In genomic region chr10:69446650-69447151, GRCh38 we compare ENCODE assay signal across 12 cellular contexts. TPM values are rescaled to one million over a fixed set of nuclear protein-coding genes. Genes with fewer than 3 reads are reported as not detected.
A peak's percentile ranks its signal among the peaks of the same experiment; 100 is the strongest.
DNase-seq lines count a peak whose midpoint lies in the region; FAIRE-seq and TF ChIP-seq lines count a peak whose summit lies in the region.
"Had no signal": no experiment of that assay in that cellular context is flagged by ENCODE, and none has a peak within 500 bp of the region (broad histone marks: within the 10 kb centered on the region; RNA-seq: fewer than 3 reads in every experiment).

No MANE protein-coding gene starts in this region.

- in situ Hi-C loops in GM23248 (cut with MboI), result no loop called here

- H4K20me1 ChIP-seq in GM23248 (ENCODE audit: insufficient read depth), result no peaks in the 10 kb centered on the region

- H3K9me3 ChIP-seq in GM23248 (ENCODE audit: low read depth), result no peaks in the 10 kb centered on the region
- no peaks in the 10 kb centered on the region for H3K9me3 ChIP-seq in small intestine (ENCODE audit: control insufficient read depth, low read depth)
- H3K9me3 ChIP-seq: neutrophil had no signal

- no peak overlapping the region for H3K4me3 ChIP-seq in GM23248
- no peak overlapping the region for H3K4me3 ChIP-seq in fibroblast of villous mesenchyme (ENCODE audit: low read depth, low read length)
- no peak overlapping the region for H3K4me3 ChIP-seq in small intestine (ENCODE audit: low read depth in 1 of 2, low read length in 2 of 2)

- no peak for FAIRE-seq in small intestine (lab: Jason Lieb, UNC)

- WGBS in GM23248 (ENCODE audit: low coverage in 1 of 2, low lambda C conversion rate in 2 of 2, missing lambda C conversion rate in 2 of 2), 2 experiments, result 2 to 3% methylated on average over 3 of the region's 3 CpGs
- 38 to 48% (median 43%) methylated on average over 3 of the region's 3 CpGs for WGBS in small intestine, 3 donors

- H3K4me2 ChIP-seq in GM23248 (ENCODE audit: unreplicated experiment), result peak overlapping the region; percentile 59

- H3K27ac ChIP-seq in GM23248 (peak overlapping the region; percentile 69), small intestine (ENCODE audit: low read depth in 1 of 2, low read length in 1 of 2) (no peak overlapping the region)
- H3K27ac ChIP-seq: neutrophil had no signal

- TF ChIP-seq CTCF in fibroblast of villous mesenchyme (IDR thresholded peaks at IDR 0.05; ENCODE audit: insufficient read depth, low read depth, low read length), result no peak

- H3F3A ChIP-seq in GM23248 (ENCODE audit: insufficient read depth), result peaks cover 30% of the 10 kb centered on the region

- H3K9ac ChIP-seq in GM23248, result no peak overlapping the region

- DNase-seq in GM23248 (peak; percentile 90), SW 1271 (lab: John Stamatoyannopoulos, UW) (peak; percentile 36 to 88), fibroblast of villous mesenchyme (ENCODE audit: low read depth) (peak; percentile 91), small intestine (peak; percentile 76), HuH-7 (ENCODE audit: low spot score) (no peak), ecto neural progenitor cell (ENCODE audit: low spot score) (no peak), medulla oblongata (ENCODE audit: extremely low spot score) (no peak)
- DNase-seq in stimulated activated CD8-positive, alpha-beta memory T cell treated with anti-CD3 and anti-CD28 coated beads, Interleukin-4, amount 100 ng/mL, for 48 hours, result no peak
- DNase-seq: activated gamma-delta T cell, NCI-H2029, T-cell had no signal

- H3K27me3 ChIP-seq in GM23248 (replicated peaks; ENCODE audit: insufficient read depth) (peaks cover 3% of the 10 kb centered on the region; the same call in 1 of the 2 replicates), small intestine (ENCODE audit: control insufficient read depth in 2 of 2, insufficient read depth in 2 of 2, low read length in 2 of 2) (no peaks in the 10 kb centered on the region)

- H3K36me3 ChIP-seq in GM23248 (ENCODE audit: low read depth) (no peaks in the 10 kb centered on the region), small intestine (ENCODE audit: control insufficient read depth in 2 of 2, insufficient read depth in 2 of 2, low read length in 2 of 2) (no peaks in the 10 kb centered on the region)
- H3K36me3 ChIP-seq: neutrophil had no signal

- no peaks in the 10 kb centered on the region for H3K9me2 ChIP-seq in GM23248 (ENCODE audit: insufficient read depth)

- H3K79me2 ChIP-seq in GM23248 (ENCODE audit: insufficient read depth), result no peaks in the 10 kb centered on the region

- no peak overlapping the region for H2AFZ ChIP-seq in GM23248

- H3K4me1 ChIP-seq in GM23248 (ENCODE audit: insufficient read depth) (peaks cover 20% of the 10 kb centered on the region), small intestine (ENCODE audit: control insufficient read depth in 2 of 2, insufficient read depth in 1 of 2, low read depth in 1 of 2, low read length in 1 of 2) (no peaks in the 10 kb centered on the region)

RNA-seq across cellular contexts. Expression of gene TSPAN15, which starts 4.6 kb away (rescaled TPM):
- total RNA-seq in GM23248 (2014; rRNA removed; shearing (Covaris generic)), result not detected in 2 replicates
- polyA plus RNA-seq in GM23248 (2016; fragmentation: Nextera tagmentation; extraction: Ambion mirVana) (0.29 and 0.34 TPM in 2 replicates), small intestine (10 to 100 TPM; 43.2 to 72.1 (median 47.0) TPM)
- 5.5 and 6.0 TPM in 2 replicates for total RNA-seq in fibroblast of villous mesenchyme

RNA-seq across cellular contexts. Expression of gene TACR2, which starts 30.0 kb away (rescaled TPM):
- 0.54 TPM in 1 of 2 replicates, not detected in the other for total RNA-seq in GM23248 (2014; rRNA removed; shearing (Covaris generic))
- polyA plus RNA-seq in GM23248 (2016; fragmentation: Nextera tagmentation; extraction: Ambion mirVana) (0.24 and 0.25 TPM in 2 replicates), small intestine (1 to 10 TPM in 1 of 3 donors, under 1 TPM in 1, not detected in 1; 0.81 to 4.0 TPM)
- total RNA-seq in fibroblast of villous mesenchyme, result under 0.01 TPM in 1 of 2 replicates, not detected in the other
- total RNA-seq: T-cell had no signal

Comparison
In these comparisons a context has a peak if more than half of its experiments do, and no peak if none do; other contexts are left out.
1. DNase-seq: peak in GM23248 (single experiment), SW 1271 (2 of 2), fibroblast of villous mesenchyme (single experiment) and small intestine (single experiment); none in HuH-7 (single experiment), ecto neural progenitor cell (single experiment), medulla oblongata (single experiment) and stimulated activated CD8-positive, alpha-beta memory T cell treated with anti-CD3 and anti-CD28 coated beads, Interleukin-4, amount 100 ng/mL, for 48 hours (single experiment).